Comparison of ENCODE assay signal across 15 cellular contexts in genomic region chr19:28264556-28264955, GRCh38.
"Had no signal": no experiment of that assay in that cellular context is flagged by ENCODE, and none has a peak within 500 bp of the region (broad histone marks: within the 10 kb centered on the region; RNA-seq: fewer than 3 reads in every experiment).

No MANE protein-coding gene starts in this region.

- H3K36me3 ChIP-seq: heart left ventricle, stomach, thoracic aorta, transverse colon had no signal

- H3K27ac ChIP-seq: heart left ventricle, stomach, thoracic aorta, transverse colon had no signal

- ATAC-seq: esophagus mucosa; heart left ventricle; naive thymus-derived CD8-positive, alpha-beta T cell; sciatic nerve had no signal

- H3K4me1 ChIP-seq: heart left ventricle, stomach, transverse colon had no signal

- H3K27me3 ChIP-seq: heart left ventricle, stomach, transverse colon had no signal

- DNase-seq: effector memory CD4-positive, alpha-beta T cell; heart left ventricle; hippocampal formation; kidney glomerular epithelial cell; naive thymus-derived CD8-positive, alpha-beta T cell; posterior cingulate gyrus; small intestine; stimulated activated CD4-positive, alpha-beta T cell treated with anti-CD3 and anti-CD28 coated beads, Interleukin-12 subunit alpha, Interleukin-12 subunit beta, amount 100 ng/mL, for 4 hours; stimulated activated naive CD4-positive, alpha-beta T cell; stomach; substantia nigra; transverse colon had no signal

- H3K4me3 ChIP-seq: heart left ventricle, stomach, thoracic aorta, transverse colon had no signal
